ENCODE assay signal across 13 cellular contexts in the genomic region with DNA sequence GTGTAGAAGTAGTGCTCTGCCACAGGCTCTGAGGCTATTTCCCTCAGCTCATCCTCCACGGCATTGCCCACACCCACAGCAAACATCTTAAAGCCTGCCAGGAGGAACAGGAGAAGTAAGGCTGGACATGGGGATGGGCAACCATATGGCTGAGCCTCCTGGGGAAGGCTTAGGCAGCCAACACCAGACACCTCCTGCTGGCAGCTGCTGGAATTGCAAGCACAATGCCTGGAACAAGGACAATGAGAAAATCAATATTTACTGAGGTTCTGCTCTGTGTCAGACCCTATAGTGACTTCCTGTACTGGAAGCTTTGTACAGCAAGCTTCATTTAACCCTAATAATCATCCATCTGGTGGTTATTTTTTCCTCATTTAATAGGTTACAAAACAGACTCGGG. TPM values are rescaled to one million over a fixed set of nuclear protein-coding genes. Genes with fewer than 3 reads are reported as not detected.
DNase-seq lines count a peak whose midpoint lies in the region; ATAC-seq and TF ChIP-seq lines count a peak whose summit lies in the region.
"Had no signal": no experiment of that assay in that cellular context is flagged by ENCODE, and none has a peak within 500 bp of the region (broad histone marks: within the 10 kb centered on the region; RNA-seq: fewer than 3 reads in every experiment).

No MANE protein-coding gene starts in this region.

- peaks cover 17% of the 10 kb centered on the region for H3K36me3 Mint-ChIP-seq in activated CD8-positive, alpha-beta T cell treated with anti-CD3 and anti-CD28 coated beads for 36 hours (ENCODE audit: low read depth)
- peaks cover 4% of the 10 kb centered on the region for H3K36me3 Mint-ChIP-seq in activated CD8-positive, alpha-beta T cell treated with anti-CD3 and anti-CD28 coated beads, Interleukin-2, amount 10 ng/mL, durations not matched to agents 7 days and 5 days (ENCODE audit: low read depth)
- H3K36me3 Mint-ChIP-seq: memory B cell had no signal

- no peak for ATAC-seq in activated CD8-positive, alpha-beta T cell treated with anti-CD3 and anti-CD28 coated beads for 36 hours
- ATAC-seq in activated CD8-positive, alpha-beta T cell treated with anti-CD3 and anti-CD28 coated beads, Interleukin-2, amount 10 ng/mL, durations not matched to agents 7 days and 5 days, result no peak
- ATAC-seq in psoas muscle, result no peak
- no peak for ATAC-seq in GM19324 (IDR thresholded peaks at IDR 0.05; ENCODE audit: low FRiP score, unreplicated experiment)
- no peak for ATAC-seq in GM18502 (IDR thresholded peaks at IDR 0.05; ENCODE audit: poor library complexity, unreplicated experiment)
- ATAC-seq in GM19351 (IDR thresholded peaks at IDR 0.05; ENCODE audit: unreplicated experiment), result no peak
- ATAC-seq: activated T-helper 17 cell treated with anti-CD3 and anti-CD28 coated beads, Interleukin-2, amount 50 U/mL, for 72 hours had no signal

- peaks cover 8% of the 10 kb centered on the region for H3K9me3 ChIP-seq in psoas muscle

- peaks cover 3% of the 10 kb centered on the region for H3K4me1 ChIP-seq in psoas muscle

- peak; percentile 57 for DNase-seq in activated CD8-positive, alpha-beta T cell treated with anti-CD3 and anti-CD28 coated beads for 36 hours
- DNase-seq in activated CD8-positive, alpha-beta T cell treated with anti-CD3 and anti-CD28 coated beads, Interleukin-2, amount 10 ng/mL, durations not matched to agents 7 days and 5 days, result no peak
- DNase-seq in cardiac fibroblast (ENCODE audit: low read depth in 2 of 2), result no peak
- DNase-seq in psoas muscle, result peak in 1 of 2 donors; percentile 30
- DNase-seq: C1 segment of cervical spinal cord, NCI-H146 had no signal

- intact Hi-C loops in activated CD8-positive, alpha-beta T cell treated with anti-CD3 and anti-CD28 coated beads for 36 hours (cut with micrococcal nuclease), result no loop called here
- intact Hi-C loops in psoas muscle (cut with DNase I), result no loop called here

- peaks cover 5% of the 10 kb centered on the region for H3K9me3 Mint-ChIP-seq in activated CD8-positive, alpha-beta T cell treated with anti-CD3 and anti-CD28 coated beads for 36 hours
- H3K9me3 Mint-ChIP-seq in activated CD8-positive, alpha-beta T cell treated with anti-CD3 and anti-CD28 coated beads, Interleukin-2, amount 10 ng/mL, durations not matched to agents 7 days and 5 days (ENCODE audit: insufficient read depth), result peaks cover 5% of the 10 kb centered on the region
- H3K9me3 Mint-ChIP-seq: activated T-helper 17 cell treated with anti-CD3 and anti-CD28 coated beads, Interleukin-2, amount 50 U/mL, for 72 hours; memory B cell had no signal

- H3K36me3 ChIP-seq in psoas muscle (ENCODE audit: insufficient read depth in 1 of 2, low read depth in 1 of 2), result no peaks in the 10 kb centered on the region

- 71 to 83% (median 72%) methylated on average over 2 of the region's 2 CpGs for WGBS in psoas muscle, 3 donors

- CTCF ChIA-PET in activated CD8-positive, alpha-beta T cell treated with anti-CD3 and anti-CD28 coated beads for 36 hours (lab: Charles Lee), result interaction anchor here (0.7 to 1.7 kb wide), 7 partner anchors 8 to 87 kb away, joined by 3 to 5 read pairs (median 3); no protein-coding TSS in a partner anchor
- CTCF ChIA-PET in activated CD8-positive, alpha-beta T cell treated with anti-CD3 and anti-CD28 coated beads, Interleukin-2, amount 10 ng/mL, durations not matched to agents 7 days and 5 days (lab: Charles Lee), result interaction anchor here (0.8 to 2.2 kb wide), 2 partner anchors 64 to 86 kb away, joined by 3 to 11 read pairs; no protein-coding TSS in a partner anchor

- H3K27me3 Mint-ChIP-seq in activated CD8-positive, alpha-beta T cell treated with anti-CD3 and anti-CD28 coated beads for 36 hours, result no peaks in the 10 kb centered on the region
- H3K27me3 Mint-ChIP-seq in activated CD8-positive, alpha-beta T cell treated with anti-CD3 and anti-CD28 coated beads, Interleukin-2, amount 10 ng/mL, durations not matched to agents 7 days and 5 days (ENCODE audit: low read depth), result peaks cover 6% of the 10 kb centered on the region
- H3K27me3 Mint-ChIP-seq: activated T-helper 17 cell treated with anti-CD3 and anti-CD28 coated beads, Interleukin-2, amount 50 U/mL, for 72 hours had no signal

- H3K4me1 Mint-ChIP-seq in activated CD8-positive, alpha-beta T cell treated with anti-CD3 and anti-CD28 coated beads for 36 hours (ENCODE audit: low read depth), result peaks cover 15% of the 10 kb centered on the region
- H3K4me1 Mint-ChIP-seq in activated CD8-positive, alpha-beta T cell treated with anti-CD3 and anti-CD28 coated beads, Interleukin-2, amount 10 ng/mL, durations not matched to agents 7 days and 5 days (ENCODE audit: low read depth), result peaks cover 23% of the 10 kb centered on the region

- no peaks in the 10 kb centered on the region for H3K27me3 ChIP-seq in psoas muscle (ENCODE audit: insufficient read depth in 3 of 3, low read length in 2 of 3)

- POLR2A ChIA-PET in activated CD8-positive, alpha-beta T cell treated with anti-CD3 and anti-CD28 coated beads for 36 hours (lab: Charles Lee), result no interaction called here
- POLR2A ChIA-PET in activated CD8-positive, alpha-beta T cell treated with anti-CD3 and anti-CD28 coated beads, Interleukin-2, amount 10 ng/mL, durations not matched to agents 7 days and 5 days (lab: Charles Lee), result no interaction called here

- no peak for TF ChIP-seq EP300 in Ishikawa (IDR thresholded peaks at IDR 0.05; ENCODE audit: borderline replicate concordance)

- H3K27ac Mint-ChIP-seq in activated CD8-positive, alpha-beta T cell treated with anti-CD3 and anti-CD28 coated beads for 36 hours, result no peak overlapping the region
- H3K27ac Mint-ChIP-seq in activated CD8-positive, alpha-beta T cell treated with anti-CD3 and anti-CD28 coated beads, Interleukin-2, amount 10 ng/mL, durations not matched to agents 7 days and 5 days, result no peak overlapping the region
- H3K27ac Mint-ChIP-seq: activated T-helper 17 cell treated with anti-CD3 and anti-CD28 coated beads, Interleukin-2, amount 50 U/mL, for 72 hours; memory B cell had no signal

- no peak overlapping the region for H3K4me3 ChIP-seq in cardiac fibroblast (replicated peaks in 1 of 2; ENCODE audit: low read depth in 2 of 2, low read length in 2 of 2)
- no peak overlapping the region for H3K4me3 ChIP-seq in psoas muscle

- TF ChIP-seq CTCF in activated CD8-positive, alpha-beta T cell treated with anti-CD3 and anti-CD28 coated beads for 36 hours (IDR thresholded peaks at IDR 0.05), result peak; percentile 51
- TF ChIP-seq CTCF in cardiac fibroblast (IDR thresholded peaks at IDR 0.05; ENCODE audit: low read depth, low read length), result peak; percentile 47
- TF ChIP-seq CTCF in psoas muscle (IDR thresholded peaks at IDR 0.05), result peak; percentile 34

- peak; percentile 2; the same call in 1 of the 2 replicates for TF ChIP-seq RAD21 in Ishikawa (IDR thresholded peaks at IDR 0.05; ENCODE audit: low read depth)

- no peak overlapping the region for H3K4me3 Mint-ChIP-seq in activated CD8-positive, alpha-beta T cell treated with anti-CD3 and anti-CD28 coated beads for 36 hours
- H3K4me3 Mint-ChIP-seq in activated CD8-positive, alpha-beta T cell treated with anti-CD3 and anti-CD28 coated beads, Interleukin-2, amount 10 ng/mL, durations not matched to agents 7 days and 5 days, result no peak overlapping the region
- H3K4me3 Mint-ChIP-seq: activated T-helper 17 cell treated with anti-CD3 and anti-CD28 coated beads, Interleukin-2, amount 50 U/mL, for 72 hours; memory B cell had no signal

- H3K27ac ChIP-seq in psoas muscle, result no peak overlapping the region

TF ChIP-seq in Ishikawa, 13 proteins besides CTCF, POLR2A, EP300 and RAD21:
- TF ChIP-seq TCF12 (IDR thresholded peaks at IDR 0.05; ENCODE audit: low read depth), result no peak
- TF ChIP-seq, protein P1, sequence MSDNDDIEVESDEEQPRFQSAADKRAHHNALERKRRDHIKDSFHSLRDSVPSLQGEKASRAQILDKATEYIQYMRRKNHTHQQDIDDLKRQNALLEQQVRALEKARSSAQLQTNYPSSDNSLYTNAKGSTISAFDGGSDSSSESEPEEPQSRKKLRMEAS (IDR thresholded peaks at IDR 0.05), result no peak
- no peak for TF ChIP-seq TEAD4 (IDR thresholded peaks at IDR 0.05)
- TF ChIP-seq TAF1 (IDR thresholded peaks at IDR 0.05; ENCODE audit: low read depth), result no peak
- TF ChIP-seq YY1 (IDR thresholded peaks at IDR 0.05; ENCODE audit: low read depth), result no peak
- TF ChIP-seq EGR1 (IDR thresholded peaks at IDR 0.05), result no peak
- TF ChIP-seq CEBPB (IDR thresholded peaks at IDR 0.05), result no peak
- TF ChIP-seq ZBTB7A (IDR thresholded peaks at IDR 0.05; ENCODE audit: low read depth), result no peak
- no peak for TF ChIP-seq NFIC (IDR thresholded peaks at IDR 0.05)

RNA-seq across cellular contexts. Expression of a gene that starts 8.2 kb away (rescaled TPM):
- 1 to 10 TPM in 1 of 2 experiments, under 1 TPM in 1; 0.45 to 1.4 TPM for total RNA-seq in activated CD8-positive, alpha-beta T cell treated with anti-CD3 and anti-CD28 coated beads for 36 hours
- total RNA-seq in activated CD8-positive, alpha-beta T cell treated with anti-CD3 and anti-CD28 coated beads, Interleukin-2, amount 10 ng/mL, durations not matched to agents 7 days and 5 days, result not detected
- total RNA-seq in psoas muscle, result not detected
- polyA plus RNA-seq in psoas muscle, result under 1 TPM; 0.03 to 0.07 (median 0.04) TPM
- total RNA-seq: ureter had no signal

RNA-seq across cellular contexts. Expression of a gene that starts 42.4 kb away (rescaled TPM):
- total RNA-seq in activated CD8-positive, alpha-beta T cell treated with anti-CD3 and anti-CD28 coated beads for 36 hours, result 100 to 1,000 TPM; 229 to 237 TPM
- total RNA-seq in activated CD8-positive, alpha-beta T cell treated with anti-CD3 and anti-CD28 coated beads, Interleukin-2, amount 10 ng/mL, durations not matched to agents 7 days and 5 days, result 100 to 1,000 TPM; 407 to 413 TPM
- 10 to 100 TPM in 3 of 4 donors, 1 to 10 TPM in 1; 8.2 to 14.4 (median 13.7) TPM for total RNA-seq in psoas muscle
- polyA plus RNA-seq in psoas muscle, result 10 to 100 TPM in 1 of 3 donors, 1 to 10 TPM in 2; 3.0 to 14.5 (median 4.3) TPM

Comparison
In these comparisons a context has a peak if more than half of its experiments do, and no peak if none do; other contexts are left out.
1. RNA of a gene that starts 42.4 kb away (total RNA-seq): 407 to 413 TPM in activated CD8-positive, alpha-beta T cell treated with anti-CD3 and anti-CD28 coated beads, Interleukin-2, amount 10 ng/mL, durations not matched to agents 7 days and 5 days and 229 to 237 TPM in activated CD8-positive, alpha-beta T cell treated with anti-CD3 and anti-CD28 coated beads for 36 hours; 8.2 to 14.4 TPM in psoas muscle; every median in the first group is over 10 times any median in the second.
2. Peak in every context shown above with its lines, with median percentiles within 50 percentile points of each other: CTCF ChIP-seq.